In genomic region chr6:18684343-18684742, GRCh38 we compare ENCODE assay signal across 11 cellular contexts.
"Had no signal": no experiment of that assay in that cellular context is flagged by ENCODE, and none has a peak within 500 bp of the region (broad histone marks: within the 10 kb centered on the region; RNA-seq: fewer than 3 reads in every experiment).

No MANE protein-coding gene starts in this region.

- H3K36me3 ChIP-seq: HAP-1 had no signal

- ATAC-seq: GM23338, HCT116 had no signal

- H3K4me3 ChIP-seq: GM23248, GM23338, HAP-1 had no signal

- H3K9me3 ChIP-seq: HAP-1 had no signal

- H3K4me2 ChIP-seq: GM23338 had no signal

- FAIRE-seq: H1, H54 had no signal

- H3K27ac ChIP-seq: GM23248 had no signal

- H2AFZ ChIP-seq: GM23248, GM23338 had no signal

- H3K9ac ChIP-seq: GM23248 had no signal

- H3K4me1 ChIP-seq: HAP-1 had no signal

- DNase-seq: GM23248, GOT3, H7, H9, HCEC 1CT, HFFc6 had no signal
